23 cellular contexts compared by ENCODE assay signal in genomic region chr13:109140054-109140776, GRCh38.
DNase-seq lines count a peak whose midpoint lies in the region; ATAC-seq and TF ChIP-seq lines count a peak whose summit lies in the region.
"Had no signal": no experiment of that assay in that cellular context is flagged by ENCODE, and none has a peak within 500 bp of the region (broad histone marks: within the 10 kb centered on the region; RNA-seq: fewer than 3 reads in every experiment).

No MANE protein-coding gene starts in this region.

- H3K36me3 ChIP-seq in heart right ventricle = no peaks in the 10 kb centered on the region
- H3K36me3 ChIP-seq in upper lobe of left lung = no peaks in the 10 kb centered on the region
- H3K36me3 ChIP-seq in effector memory CD4-positive, alpha-beta T cell (ENCODE audit: control insufficient read depth, insufficient read depth, low read length) = no peaks in the 10 kb centered on the region
- H3K36me3 ChIP-seq: colonic mucosa, uterus had no signal

- DNase-seq in Right ventricle myocardium superior = no peak
- no peak for DNase-seq in Right ventricle myocardium inferior (ENCODE audit: missing footprints)
- no peak for DNase-seq in heart right ventricle
- DNase-seq in retinal pigment epithelial cell (ENCODE audit: low read depth) = no peak
- peak in 1 of 2 donors; percentile 83 for DNase-seq in upper lobe of left lung
- DNase-seq in effector memory CD4-positive, alpha-beta T cell = no peak
- DNase-seq in NCI-H1694 treated with DMSO at 0.1 percent for 48 hours (lab: John Stamatoyannopoulos, UW) = no peak
- DNase-seq: activated CD4-positive, alpha-beta T cell treated with anti-CD3 and anti-CD28 coated beads, Interleukin-2, amount 50 U/mL, for 48 hours; activated naive CD4-positive, alpha-beta T cell treated with Interleukin-2 at 50 U/mL for 16 hours; activated T-cell treated with anti-CD3 and anti-CD28 coated beads for 4 hours; anterior cingulate cortex; colonic mucosa; DMS153; foreskin fibroblast; GDM1; kidney; NCI-H1105; NCI-H524; nephron progenitor cell; uterus had no signal

- no peak for TF ChIP-seq EP300 in upper lobe of left lung (IDR thresholded peaks at IDR 0.05)

- 32 to 35% methylated on average over 60 to 79 of the region's 79 CpGs for WGBS in heart right ventricle, 2 donors
- WGBS in upper lobe of left lung, 2 donors = 48 to 57% methylated on average over 20 to 52 of the region's 79 CpGs

- ATAC-seq in Right ventricle myocardium superior (ENCODE audit: poor library complexity) (peak; percentile 25), Right ventricle myocardium inferior (no peak), heart right ventricle (peak in 2 of 8 donors; percentile 44 to 54), upper lobe of left lung (ENCODE audit: low FRiP score in 2 of 2) (no peak), GM19395 (IDR thresholded peaks at IDR 0.05; ENCODE audit: unreplicated experiment) (no peak)

- H3K4me3 ChIP-seq in heart right ventricle (peak overlapping the region in 9 of 10 donors; percentile 27 to 45 (median 42)), retinal pigment epithelial cell (ENCODE audit: low read length) (peak overlapping the region; percentile 36), upper lobe of left lung (peak overlapping the region in 3 of 4 donors; percentile 21 to 33 (median 33))
- no peak overlapping the region for H3K4me3 ChIP-seq in effector memory CD4-positive, alpha-beta T cell (ENCODE audit: insufficient read depth, low read depth, low read length, poor library complexity, severe bottlenecking)
- H3K4me3 ChIP-seq: colonic mucosa, uterus had no signal

- H3K4me1 ChIP-seq in heart right ventricle (no peaks in the 10 kb centered on the region), upper lobe of left lung (peaks cover 0 to 8% (median 2%) of the 10 kb centered on the region in 4 donors)
- H3K4me1 ChIP-seq in effector memory CD4-positive, alpha-beta T cell (ENCODE audit: control insufficient read depth, insufficient read depth, low read length, poor library complexity, severe bottlenecking) = no peaks in the 10 kb centered on the region
- H3K4me1 ChIP-seq: colonic mucosa, uterus had no signal

- no peaks in the 10 kb centered on the region for H3K9me3 ChIP-seq in heart right ventricle
- H3K9me3 ChIP-seq in upper lobe of left lung = no peaks in the 10 kb centered on the region
- no peaks in the 10 kb centered on the region for H3K9me3 ChIP-seq in effector memory CD4-positive, alpha-beta T cell (ENCODE audit: control insufficient read depth, low read length)
- H3K9me3 ChIP-seq: colonic mucosa, uterus had no signal

- TF ChIP-seq CTCF in heart right ventricle (IDR thresholded peaks at IDR 0.05) (no peak), retinal pigment epithelial cell (conservative IDR thresholded peaks at IDR 0.05; ENCODE audit: low read depth, low read length) (no peak), upper lobe of left lung (IDR thresholded peaks at IDR 0.05) (no peak)

- H3K27me3 ChIP-seq in heart right ventricle = peaks cover 6 to 36% (median 28%) of the 10 kb centered on the region in 7 donors
- peaks cover 0 to 11% (median 5%) of the 10 kb centered on the region in 4 donors for H3K27me3 ChIP-seq in upper lobe of left lung
- H3K27me3 ChIP-seq in effector memory CD4-positive, alpha-beta T cell (replicated peaks; ENCODE audit: control insufficient read depth, insufficient read depth, low read length, poor library complexity, severe bottlenecking) = no peaks in the 10 kb centered on the region
- H3K27me3 ChIP-seq: colonic mucosa had no signal

- TF ChIP-seq POLR2A in upper lobe of left lung (IDR thresholded peaks at IDR 0.05) = no peak

- intact Hi-C loops in Right ventricle myocardium superior (cut with DNase I) = loop anchor here (10.0 kb wide), 1 partner anchor 965 kb away; no protein-coding TSS in a partner anchor
- intact Hi-C loops in Right ventricle myocardium inferior (cut with DNase I) = loop anchor here (10.0 kb wide), 2 partner anchors 965 to 995 kb away; no protein-coding TSS in a partner anchor
- intact Hi-C loops in heart right ventricle (cut with DNase I) = loop anchor here in 6 of 10 donors (5.0 to 10.0 kb wide), 4 partner anchors 195 to 967 kb away; partner anchors contain the start of gene IRS2 (in 3 of the 6)

- H3K27ac ChIP-seq in heart right ventricle (peak overlapping the region in 1 of 10 donors; percentile 4), upper lobe of left lung (no peak overlapping the region)
- no peak overlapping the region for H3K27ac ChIP-seq in effector memory CD4-positive, alpha-beta T cell (ENCODE audit: insufficient read depth, low read length, poor library complexity, severe bottlenecking)
- H3K27ac ChIP-seq: C4-2B, colonic mucosa, uterus, VCaP had no signal
